ENCODE assay signal across 12 cellular contexts in genomic region chr1:222583079-222583478, GRCh38. TPM values are rescaled to one million over a fixed set of nuclear protein-coding genes. Genes with fewer than 3 reads are reported as not detected.
DNase-seq lines count a peak whose midpoint lies in the region; ATAC-seq and FAIRE-seq lines count a peak whose summit lies in the region.
"Had no signal": no experiment of that assay in that cellular context is flagged by ENCODE, and none has a peak within 500 bp of the region (broad histone marks: within the 10 kb centered on the region; RNA-seq: fewer than 3 reads in every experiment).

No MANE protein-coding gene starts in this region.

- peaks cover 59% of the 10 kb centered on the region for H3K36me3 Mint-ChIP-seq in stimulated activated memory B cell treated with anti-CD40 and anti-IgM and Interleukin-4, amounts not matched to agents 10 μg/mL and 1 μg/mL and 100 μg/mL, for 72 hours

- ATAC-seq in HG02885 (IDR thresholded peaks at IDR 0.05; ENCODE audit: poor library complexity, unreplicated experiment) (peak; percentile 84), left colon (no peak)
- peak; percentile 95 for ATAC-seq in stimulated activated memory B cell treated with anti-CD40 and anti-IgM and Interleukin-4, amounts not matched to agents 10 μg/mL and 1 μg/mL and 100 μg/mL, for 72 hours

- peak; percentile 91 for DNase-seq in SIG-M5 treated with dmso at 0.1 percent for 504 hours (lab: John Stamatoyannopoulos, UW; ENCODE audit: unreplicated experiment)
- no peak for DNase-seq in SIG-M5 (lab: John Stamatoyannopoulos, UW)
- peak; percentile 90 for DNase-seq in MV-4-11 (lab: John Stamatoyannopoulos, UW)
- DNase-seq in urothelium cell line (ENCODE audit: low spot score), result no peak
- DNase-seq in NCI-H2029 (lab: John Stamatoyannopoulos, UW), result no peak
- DNase-seq in left colon, result no peak
- DNase-seq: heart right ventricle, NCI-H187, occipital lobe, WERI-Rb-1 had no signal

- peak overlapping the region; percentile 73 for H3K27ac Mint-ChIP-seq in stimulated activated memory B cell treated with anti-CD40 and anti-IgM and Interleukin-4, amounts not matched to agents 10 μg/mL and 1 μg/mL and 100 μg/mL, for 72 hours

- no peaks in the 10 kb centered on the region for H3K9me3 Mint-ChIP-seq in stimulated activated memory B cell treated with anti-CD40 and anti-IgM and Interleukin-4, amounts not matched to agents 10 μg/mL and 1 μg/mL and 100 μg/mL, for 72 hours

- peaks cover 66% of the 10 kb centered on the region for H3K4me1 Mint-ChIP-seq in stimulated activated memory B cell treated with anti-CD40 and anti-IgM and Interleukin-4, amounts not matched to agents 10 μg/mL and 1 μg/mL and 100 μg/mL, for 72 hours

- intact Hi-C loops in left colon (cut with DNase I, micrococcal nuclease), result no loop called here

- no peaks in the 10 kb centered on the region for H3K27me3 Mint-ChIP-seq in stimulated activated memory B cell treated with anti-CD40 and anti-IgM and Interleukin-4, amounts not matched to agents 10 μg/mL and 1 μg/mL and 100 μg/mL, for 72 hours

- no peak for FAIRE-seq in urothelium cell line (lab: Jason Lieb, UNC)

- peak overlapping the region; percentile 67 for H3K4me3 Mint-ChIP-seq in stimulated activated memory B cell treated with anti-CD40 and anti-IgM and Interleukin-4, amounts not matched to agents 10 μg/mL and 1 μg/mL and 100 μg/mL, for 72 hours

RNA-seq across cellular contexts. Expression of gene TAF1A, which starts 6.7 kb away (rescaled TPM):
- total RNA-seq in left colon, result 1 to 10 TPM; 4.2 to 4.6 TPM

RNA-seq across cellular contexts. Expression of gene MIA3, which starts 34.8 kb away (rescaled TPM):
- total RNA-seq in left colon, result 10 to 100 TPM; 67.4 to 68.3 TPM

RNA-seq across cellular contexts. Expression of gene HHIPL2, which starts 35.2 kb away (rescaled TPM):
- under 1 TPM; 0.67 to 0.70 TPM for total RNA-seq in left colon

Comparison
In these comparisons a context has a peak if more than half of its experiments do, and no peak if none do; other contexts are left out.
1. DNase-seq: peak in SIG-M5 treated with dmso at 0.1 percent for 504 hours (single experiment) and MV-4-11 (single experiment); none in SIG-M5 (single experiment), urothelium cell line (single experiment), NCI-H2029 (single experiment) and left colon (0 of 2).